18 cellular contexts compared by ENCODE assay signal in the genomic region with DNA sequence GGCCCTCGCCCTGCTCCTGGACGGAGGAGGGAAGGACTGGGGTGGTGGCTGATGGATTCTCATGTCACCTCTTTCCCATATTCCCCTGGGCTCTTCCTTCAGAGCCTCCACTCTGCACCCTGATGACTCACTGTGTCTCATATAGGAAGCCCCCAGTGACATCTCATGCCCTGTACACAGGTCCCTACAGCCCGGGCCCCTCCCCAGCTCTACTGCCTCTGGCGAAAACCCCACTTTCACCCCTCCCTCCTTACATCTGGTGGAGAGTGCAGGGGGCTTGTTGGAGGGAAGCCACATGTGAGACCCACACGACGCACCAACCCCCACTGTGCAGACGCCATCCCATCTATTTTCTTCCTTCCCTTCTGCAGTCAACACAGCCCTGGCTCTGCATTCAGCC.
DNase-seq lines count a peak whose midpoint lies in the region; ATAC-seq and TF ChIP-seq lines count a peak whose summit lies in the region.
"Had no signal": no experiment of that assay in that cellular context is flagged by ENCODE, and none has a peak within 500 bp of the region (broad histone marks: within the 10 kb centered on the region; RNA-seq: fewer than 3 reads in every experiment).

No MANE protein-coding gene starts in this region.

- no peaks in the 10 kb centered on the region for H3K4me1 Mint-ChIP-seq in activated B cell treated with CpG ODN at 0.5 μM for 24 hours
- H3K4me1 Mint-ChIP-seq: CD14-positive monocyte; CD4-positive, alpha-beta memory T cell had no signal

- POLR2A ChIA-PET in activated B cell treated with CpG ODN at 0.5 μM for 24 hours (lab: Charles Lee): no interaction called here

- H3K27me3 ChIP-seq in lower lobe of right lung (ENCODE audit: low read depth) (no peaks in the 10 kb centered on the region), upper lobe of right lung (no peaks in the 10 kb centered on the region), upper lobe of left lung (no peaks in the 10 kb centered on the region), uterus (no peaks in the 10 kb centered on the region)
- H3K27me3 ChIP-seq: BLaER1 had no signal

- peaks cover 24% of the 10 kb centered on the region for H3K9me3 Mint-ChIP-seq in activated B cell treated with CpG ODN at 0.5 μM for 24 hours

- DNase-seq in activated B cell treated with CpG ODN at 0.5 μM for 24 hours (peak; percentile 2), lower lobe of right lung (peak; percentile 14), posterior vena cava (ENCODE audit: low spot score) (peak; percentile 54), upper lobe of right lung (peak; percentile 40), HUDEP-2 (lab: John Stamatoyannopoulos, UW; ENCODE audit: unreplicated experiment in 76 of 76) (no peak), upper lobe of left lung (no peak), uterus (no peak)
- DNase-seq: 8988T; Calu3; CD4-positive, alpha-beta memory T cell; DMS79 treated with DMSO at 0.1 percent for 48 hours; GF-D8; GOT3; H7; HFFc6 had no signal

- H3K9me3 ChIP-seq in lower lobe of right lung (peaks cover 20% of the 10 kb centered on the region), upper lobe of right lung (no peaks in the 10 kb centered on the region), upper lobe of left lung (peaks cover 0 to 63% (median 21%) of the 10 kb centered on the region in 4 donors), uterus (no peaks in the 10 kb centered on the region)

- TF ChIP-seq CTCF in activated B cell treated with CpG ODN at 0.5 μM for 24 hours (IDR thresholded peaks at IDR 0.05) (no peak), lower lobe of right lung (IDR thresholded peaks at IDR 0.05) (no peak), upper lobe of right lung (IDR thresholded peaks at IDR 0.05) (no peak), upper lobe of left lung (IDR thresholded peaks at IDR 0.05) (no peak), uterus (IDR thresholded peaks at IDR 0.05) (no peak)

- no peak for TF ChIP-seq POLR2A in upper lobe of left lung (IDR thresholded peaks at IDR 0.05)
- no peak for TF ChIP-seq POLR2A in uterus (IDR thresholded peaks at IDR 0.05)

- 85 to 86% methylated on average over 5 of the region's 7 CpGs for WGBS in upper lobe of left lung, 2 donors

- no peak overlapping the region for H3K27ac Mint-ChIP-seq in activated B cell treated with CpG ODN at 0.5 μM for 24 hours
- H3K27ac Mint-ChIP-seq: CD14-positive monocyte, HFFc6 had no signal

- TF ChIP-seq EP300 in upper lobe of left lung (IDR thresholded peaks at IDR 0.05): no peak

- ATAC-seq in activated B cell treated with CpG ODN at 0.5 μM for 24 hours (ENCODE audit: low read depth): no peak
- no peak for ATAC-seq in lower lobe of right lung
- ATAC-seq in upper lobe of right lung: no peak
- no peak for ATAC-seq in upper lobe of left lung (ENCODE audit: low FRiP score in 2 of 2)
- ATAC-seq: HCT116 had no signal

- H3K4me1 ChIP-seq in lower lobe of right lung (no peaks in the 10 kb centered on the region), upper lobe of right lung (no peaks in the 10 kb centered on the region), upper lobe of left lung (no peaks in the 10 kb centered on the region), uterus (no peaks in the 10 kb centered on the region)
- H3K4me1 ChIP-seq: BLaER1 had no signal

- H3K4me3 Mint-ChIP-seq in activated B cell treated with CpG ODN at 0.5 μM for 24 hours: no peak overlapping the region
- H3K4me3 Mint-ChIP-seq: CD14-positive monocyte; CD4-positive, alpha-beta memory T cell; HFFc6 had no signal

- no peak overlapping the region for H3K27ac ChIP-seq in lower lobe of right lung
- H3K27ac ChIP-seq in upper lobe of right lung: no peak overlapping the region
- H3K27ac ChIP-seq in upper lobe of left lung: no peak overlapping the region
- H3K27ac ChIP-seq in uterus: no peak overlapping the region
- H3K27ac ChIP-seq: BLaER1 had no signal

- H3K36me3 ChIP-seq in lower lobe of right lung (no peaks in the 10 kb centered on the region), upper lobe of right lung (no peaks in the 10 kb centered on the region), upper lobe of left lung (no peaks in the 10 kb centered on the region), uterus (no peaks in the 10 kb centered on the region)
- H3K36me3 ChIP-seq: BLaER1 had no signal

- CTCF ChIA-PET in activated B cell treated with CpG ODN at 0.5 μM for 24 hours (lab: Charles Lee): no interaction called here

- no peak overlapping the region for H3K4me3 ChIP-seq in lower lobe of right lung
- no peak overlapping the region for H3K4me3 ChIP-seq in upper lobe of right lung
- H3K4me3 ChIP-seq in upper lobe of left lung: no peak overlapping the region
- no peak overlapping the region for H3K4me3 ChIP-seq in uterus
- H3K4me3 ChIP-seq: BLaER1 had no signal

- H3K36me3 Mint-ChIP-seq in activated B cell treated with CpG ODN at 0.5 μM for 24 hours (ENCODE audit: low read depth): no peaks in the 10 kb centered on the region
- H3K36me3 Mint-ChIP-seq: CD14-positive monocyte had no signal

- H3K27me3 Mint-ChIP-seq in activated B cell treated with CpG ODN at 0.5 μM for 24 hours: no peaks in the 10 kb centered on the region
- H3K27me3 Mint-ChIP-seq: CD4-positive, alpha-beta memory T cell had no signal

- intact Hi-C loops in activated B cell treated with CpG ODN at 0.5 μM for 24 hours (cut with micrococcal nuclease): no loop called here
- intact Hi-C loops in lower lobe of right lung (cut with DNase I): no loop called here
- intact Hi-C loops in posterior vena cava (cut with DNase I): no loop called here
- intact Hi-C loops in upper lobe of right lung (cut with DNase I): no loop called here
- intact Hi-C loops in uterus (cut with DNase I; ENCODE audit: low total_unique reads): no loop called here

Comparison
In these comparisons a context has a peak if more than half of its experiments do, and no peak if none do; other contexts are left out.
1. DNase-seq: peak in activated B cell treated with CpG ODN at 0.5 μM for 24 hours (single experiment), lower lobe of right lung (single experiment), posterior vena cava (single experiment) and upper lobe of right lung (single experiment); none in HUDEP-2 (0 of 76), upper lobe of left lung (0 of 2) and uterus (0 of 2).